ENCODE assay signal across 9 cellular contexts in genomic region chr17:78114831-78115723, GRCh38. TPM values are rescaled to one million over a fixed set of nuclear protein-coding genes. Genes with fewer than 3 reads are reported as not detected.
DNase-seq lines count a peak whose midpoint lies in the region; TF ChIP-seq lines count a peak whose summit lies in the region.
"Had no signal": no experiment of that assay in that cellular context is flagged by ENCODE, and none has a peak within 500 bp of the region (broad histone marks: within the 10 kb centered on the region; RNA-seq: fewer than 3 reads in every experiment).

No MANE protein-coding gene starts in this region.

- peak overlapping the region; percentile 81 to 97 (median 91) for H3K27ac Mint-ChIP-seq in IgD-negative memory B cell
- H3K27ac Mint-ChIP-seq in osteocyte (ENCODE audit: unreplicated experiment) = no peak overlapping the region

- H3K36me3 Mint-ChIP-seq in IgD-negative memory B cell = peaks cover 3% of the 10 kb centered on the region
- peaks cover under 1% of the 10 kb centered on the region for H3K36me3 Mint-ChIP-seq in osteocyte (ENCODE audit: unreplicated experiment)

- peaks cover 20 to 30% (median 24%) of the 10 kb centered on the region in 3 donors for H3K4me1 Mint-ChIP-seq in IgD-negative memory B cell
- peaks cover 11% of the 10 kb centered on the region for H3K4me1 Mint-ChIP-seq in osteocyte (ENCODE audit: unreplicated experiment)

- TF ChIP-seq CTCF in dorsolateral prefrontal cortex (IDR thresholded peaks at IDR 0.05 in 54 of 56, conservative IDR thresholded peaks at IDR 0.05 in 2 of 56; ENCODE audit: low read depth in 1 of 56, partially characterized antibody in 56 of 56) (peak in 19 of 56 donors; percentile 7 to 44 (median 22)), osteocyte (IDR thresholded peaks at IDR 0.05) (no peak)

- H3K27ac ChIP-seq in dorsolateral prefrontal cortex = peak overlapping the region; percentile 83 to 100 (median 99)

- H3K27me3 ChIP-seq in dorsolateral prefrontal cortex = no peaks in the 10 kb centered on the region

- H3K4me3 Mint-ChIP-seq in IgD-negative memory B cell = peak overlapping the region in 1 of 4 donors; percentile 55
- no peak overlapping the region for H3K4me3 Mint-ChIP-seq in osteocyte (ENCODE audit: unreplicated experiment)

- H3K27me3 Mint-ChIP-seq in IgD-negative memory B cell = no peaks in the 10 kb centered on the region
- H3K27me3 Mint-ChIP-seq in osteocyte (ENCODE audit: unreplicated experiment) = no peaks in the 10 kb centered on the region

- peak overlapping the region in 28 of 59 donors; percentile 4 to 50 (median 22) for H3K4me3 ChIP-seq in dorsolateral prefrontal cortex

- intact Hi-C loops in dorsolateral prefrontal cortex (cut with DNase I) = loop anchor here (2.0 to 5.0 kb wide), 3 partner anchors 60 to 136 kb away; no protein-coding TSS in a partner anchor

- H3K9me3 Mint-ChIP-seq in IgD-negative memory B cell (no peaks in the 10 kb centered on the region), osteocyte (ENCODE audit: unreplicated experiment) (no peaks in the 10 kb centered on the region)

- DNase-seq in dorsolateral prefrontal cortex (peak in 9 of 10 donors; percentile 91 to 97 (median 93)), occipital lobe (lab: John Stamatoyannopoulos, UW) (peak; percentile 84), HCEC 1CT (no peak), kidney tubule cell (ENCODE audit: low spot score) (no peak), osteocyte (ENCODE audit: extremely low spot score, unreplicated experiment) (no peak)
- DNase-seq: activated CD4-positive, CD25-positive, alpha-beta regulatory T cell treated with anti-CD3 and anti-CD28 coated beads, Interleukin-2, amount 50 U/mL, for 72 hours; erythroblast; SHP77 had no signal

RNA-seq across cellular contexts. Expression of gene TMC6, which starts 13.5 kb away (rescaled TPM):
- 212 TPM for polyA plus RNA-seq in IgD-negative memory B cell
- total RNA-seq in dorsolateral prefrontal cortex (100 to 1,000 TPM in 45 of 120 experiments, 10 to 100 TPM in 75; 17.3 to 352 (median 81.1) TPM), occipital lobe (2.3 TPM), osteocyte (31.2 and 32.6 TPM in 2 replicates)

RNA-seq across cellular contexts. Expression of gene TMC8, which starts 15.5 kb away (rescaled TPM):
- 97.5 TPM for polyA plus RNA-seq in IgD-negative memory B cell
- total RNA-seq in dorsolateral prefrontal cortex (10 to 100 TPM in 18 of 120 experiments, 1 to 10 TPM in 101, under 1 TPM in 1; 0.90 to 20.9 (median 6.7) TPM), occipital lobe (0.94 TPM), osteocyte (0.40 and 0.99 TPM in 2 replicates)

RNA-seq across cellular contexts. Expression of gene C17orf99, which starts 31.1 kb away (rescaled TPM):
- polyA plus RNA-seq in IgD-negative memory B cell = not detected
- total RNA-seq in dorsolateral prefrontal cortex (1 to 10 TPM in 2 of 120 experiments, under 1 TPM in 9, not detected in 109; 0.18 to 1.9 (median 0.31) TPM), occipital lobe (not detected), osteocyte (not detected in 2 replicates)

RNA-seq across cellular contexts. Expression of gene SYNGR2, which starts 53.3 kb away (rescaled TPM):
- 633 TPM for polyA plus RNA-seq in IgD-negative memory B cell
- total RNA-seq in dorsolateral prefrontal cortex (100 to 1,000 TPM in 3 of 120 experiments, 10 to 100 TPM in 117; 19.6 to 122 (median 45.6) TPM), occipital lobe (11.4 TPM), osteocyte (43.2 and 48.6 TPM in 2 replicates)

Comparison
In these comparisons a context has a peak if more than half of its experiments do, and no peak if none do; other contexts are left out.
1. DNase-seq: peak in dorsolateral prefrontal cortex (9 of 10) and occipital lobe (single experiment); none in HCEC 1CT (single experiment), kidney tubule cell (single experiment) and osteocyte (single experiment).